ENCODE assay signal across 1 cellular context in genomic region chr11:65860278-65861164, GRCh38.
TF ChIP-seq lines count a peak whose summit lies in the region.

TSS of gene MUS81 (plus strand) at chr11:65860433. CDS start at chr11:65860754, 321 bp downstream.

TF ChIP-seq in HCT116, 20 proteins besides CTCF, POLR2A, EP300 and RAD21 (continued from another document):
- TF ChIP-seq, protein P1, sequence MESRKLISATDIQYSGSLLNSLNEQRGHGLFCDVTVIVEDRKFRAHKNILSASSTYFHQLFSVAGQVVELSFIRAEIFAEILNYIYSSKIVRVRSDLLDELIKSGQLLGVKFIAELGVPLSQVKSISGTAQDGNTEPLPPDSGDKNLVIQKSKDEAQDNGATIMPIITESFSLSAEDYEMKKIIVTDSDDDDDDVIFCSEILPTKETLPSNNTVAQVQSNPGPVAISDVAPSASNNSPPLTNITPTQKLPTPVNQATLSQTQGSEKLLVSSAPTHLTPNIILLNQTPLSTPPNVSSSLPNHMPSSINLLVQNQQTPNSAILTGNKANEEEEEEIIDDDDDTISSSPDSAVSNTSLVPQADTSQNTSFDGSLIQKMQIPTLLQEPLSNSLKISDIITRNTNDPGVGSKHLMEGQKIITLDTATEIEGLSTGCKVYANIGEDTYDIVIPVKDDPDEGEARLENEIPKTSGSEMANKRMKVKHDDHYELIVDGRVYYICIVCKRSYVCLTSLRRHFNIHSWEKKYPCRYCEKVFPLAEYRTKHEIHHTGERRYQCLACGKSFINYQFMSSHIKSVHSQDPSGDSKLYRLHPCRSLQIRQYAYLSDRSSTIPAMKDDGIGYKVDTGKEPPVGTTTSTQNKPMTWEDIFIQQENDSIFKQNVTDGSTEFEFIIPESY (IDR thresholded peaks at IDR 0.05; ENCODE audit: extremely low read depth, insufficient replicate concordance, low read length) = no peak
- TF ChIP-seq, protein P2, sequence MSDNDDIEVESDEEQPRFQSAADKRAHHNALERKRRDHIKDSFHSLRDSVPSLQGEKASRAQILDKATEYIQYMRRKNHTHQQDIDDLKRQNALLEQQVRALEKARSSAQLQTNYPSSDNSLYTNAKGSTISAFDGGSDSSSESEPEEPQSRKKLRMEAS (IDR thresholded peaks at IDR 0.05) = no peak
- TF ChIP-seq EZH2phosphoT487 (IDR thresholded peaks at IDR 0.05; ENCODE audit: borderline replicate concordance) (no peak), TCF7L2 (IDR thresholded peaks at IDR 0.05; ENCODE audit: borderline replicate concordance, extremely low read depth, insufficient read depth, insufficient read length) (peak; percentile 43), ELF1 (IDR thresholded peaks at IDR 0.05; ENCODE audit: borderline replicate concordance, low read depth) (no peak), POLR2AphosphoS5 (IDR thresholded peaks at IDR 0.05; ENCODE audit: low read depth, low read length) (peak; percentile 69), SRF (IDR thresholded peaks at IDR 0.05; ENCODE audit: low read depth) (no peak), SP1 (IDR thresholded peaks at IDR 0.05; ENCODE audit: low read depth) (no peak), FOSL1 (IDR thresholded peaks at IDR 0.05; ENCODE audit: low read depth) (no peak), CBX3 (IDR thresholded peaks at IDR 0.05; ENCODE audit: low read depth) (no peak), JUND (IDR thresholded peaks at IDR 0.05) (no peak), EZH2 (IDR thresholded peaks at IDR 0.05) (no peak), EGR1 (IDR thresholded peaks at IDR 0.05; ENCODE audit: low read depth) (no peak), SIN3A (IDR thresholded peaks at IDR 0.05; ENCODE audit: low read depth) (no peak)
- TF ChIP-seq, protein P3, sequence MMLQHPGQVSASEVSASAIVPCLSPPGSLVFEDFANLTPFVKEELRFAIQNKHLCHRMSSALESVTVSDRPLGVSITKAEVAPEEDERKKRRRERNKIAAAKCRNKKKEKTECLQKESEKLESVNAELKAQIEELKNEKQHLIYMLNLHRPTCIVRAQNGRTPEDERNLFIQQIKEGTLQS (IDR thresholded peaks at IDR 0.05) = no peak
TF ChIP-seq in HCT116: peak in this region for 4.
